21 cellular contexts compared by ENCODE assay signal in the genomic region with DNA sequence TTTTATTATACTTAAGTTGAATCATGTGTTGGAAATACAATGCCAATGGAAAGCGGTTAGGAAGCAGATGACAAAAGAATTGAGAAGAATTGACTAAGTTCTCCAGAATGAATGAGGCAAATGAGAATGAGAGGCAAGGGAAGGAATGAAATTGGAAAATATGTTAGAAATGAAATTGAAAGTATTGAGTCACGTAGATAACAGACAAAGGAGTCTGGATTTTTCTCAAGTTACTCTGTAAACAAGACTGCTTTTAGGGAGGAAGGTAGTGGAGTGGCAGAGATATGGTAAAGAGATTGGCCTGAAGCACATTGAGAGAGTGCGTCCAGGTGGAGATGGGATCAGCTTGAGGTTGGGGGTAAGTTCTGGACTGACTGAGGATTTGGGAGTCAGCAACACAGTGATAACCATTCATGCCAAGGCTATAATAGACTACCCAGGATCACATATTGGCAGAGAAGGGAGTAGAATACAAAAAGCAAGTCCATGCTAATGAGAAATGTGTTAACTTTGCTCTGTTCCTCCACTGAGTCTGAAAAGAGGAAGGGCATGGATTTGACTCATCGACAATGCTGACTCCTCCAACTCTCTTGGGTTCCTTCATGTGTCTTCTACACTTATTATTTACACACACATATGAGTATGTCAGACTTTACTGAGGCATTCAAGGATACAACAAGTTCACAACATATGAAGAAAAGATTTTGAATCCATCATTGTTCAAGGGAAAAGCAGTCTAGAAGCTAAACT.
DNase-seq lines count a peak whose midpoint lies in the region; ATAC-seq, FAIRE-seq and TF ChIP-seq lines count a peak whose summit lies in the region.
"Had no signal": no experiment of that assay in that cellular context is flagged by ENCODE, and none has a peak within 500 bp of the region (broad histone marks: within the 10 kb centered on the region; RNA-seq: fewer than 3 reads in every experiment).

No MANE protein-coding gene starts in this region.

- no peak for TF ChIP-seq RAD21 in A549 (conservative IDR thresholded peaks at IDR 0.05 in 1 of 2, IDR thresholded peaks at IDR 0.05 in 1 of 2)

- no peak for TF ChIP-seq EP300 in A549 (IDR thresholded peaks at IDR 0.05)

- H3K4me1 ChIP-seq in A549 (peaks cover 12% of the 10 kb centered on the region; the same call in 1 of the 3 replicates), mucosa of descending colon (ENCODE audit: low read depth) (no peaks in the 10 kb centered on the region)
- H3K4me1 ChIP-seq in naive thymus-derived CD4-positive, alpha-beta T cell (ENCODE audit: control insufficient read depth in 2 of 2, insufficient read depth in 2 of 2, low read length in 2 of 2): no peaks in the 10 kb centered on the region
- H3K4me1 ChIP-seq: right atrium auricular region had no signal

- H3K9me3 ChIP-seq in A549: no peaks in the 10 kb centered on the region
- H3K9me3 ChIP-seq in naive thymus-derived CD4-positive, alpha-beta T cell (ENCODE audit: control insufficient read depth in 2 of 3, low read length in 3 of 3): no peaks in the 10 kb centered on the region
- no peaks in the 10 kb centered on the region for H3K9me3 ChIP-seq in mucosa of descending colon
- H3K9me3 ChIP-seq: neutrophil, right atrium auricular region had no signal

- peak; percentile 7 for FAIRE-seq in A549 (lab: Jason Lieb, UNC)

- no peaks in the 10 kb centered on the region for H3K36me3 Mint-ChIP-seq in naive thymus-derived CD4-positive, alpha-beta T cell
- H3K36me3 Mint-ChIP-seq: activated naive CD4-positive, alpha-beta T cell treated with anti-CD3 and anti-CD28 coated beads, Interleukin-2, amount 50 U/mL, for 24 hours had no signal

- no peak overlapping the region for H3K4me3 ChIP-seq in A549
- no peak overlapping the region for H3K4me3 ChIP-seq in epithelial cell of esophagus (ENCODE audit: low read length)
- no peak overlapping the region for H3K4me3 ChIP-seq in naive thymus-derived CD4-positive, alpha-beta T cell (ENCODE audit: low read length)
- H3K4me3 ChIP-seq in mucosa of descending colon: no peak overlapping the region
- H3K4me3 ChIP-seq: right atrium auricular region had no signal

- no peak overlapping the region for H3K4me3 Mint-ChIP-seq in naive thymus-derived CD4-positive, alpha-beta T cell
- H3K4me3 Mint-ChIP-seq: activated CD8-positive, alpha-beta T cell treated with anti-CD3 and anti-CD28 coated beads, Interleukin-2, amount 10 ng/mL, durations not matched to agents 7 days and 5 days; activated naive CD4-positive, alpha-beta T cell treated with anti-CD3 and anti-CD28 coated beads, Interleukin-2, amount 50 U/mL, for 24 hours; CD4-positive, alpha-beta T cell; stimulated activated naive CD8-positive, alpha-beta T cell treated with anti-CD3 and anti-CD28 coated beads, Interleukin-15, amount 100 ng/mL, for 72 hours; T-helper 17 cell had no signal

- no peaks in the 10 kb centered on the region for H3K27me3 Mint-ChIP-seq in naive thymus-derived CD4-positive, alpha-beta T cell
- H3K27me3 Mint-ChIP-seq: activated naive CD4-positive, alpha-beta T cell treated with anti-CD3 and anti-CD28 coated beads, Interleukin-2, amount 50 U/mL, for 24 hours; CD4-positive, alpha-beta T cell; stimulated activated naive CD8-positive, alpha-beta T cell treated with anti-CD3 and anti-CD28 coated beads, Interleukin-15, amount 100 ng/mL, for 72 hours; T-helper 17 cell had no signal

- WGBS in A549 (ENCODE audit: missing lambda C conversion rate): 39% methylated on average over 4 of the region's 4 CpGs

- no peak for TF ChIP-seq CTCF in A549 (IDR thresholded peaks at IDR 0.05)
- no peak for TF ChIP-seq CTCF in epithelial cell of esophagus (IDR thresholded peaks at IDR 0.05; ENCODE audit: insufficient read depth, low read depth, low read length, missing control alignments)
- no peak for TF ChIP-seq CTCF in mucosa of descending colon (IDR thresholded peaks at IDR 0.05)

- no peak overlapping the region for H3K27ac Mint-ChIP-seq in naive thymus-derived CD4-positive, alpha-beta T cell
- H3K27ac Mint-ChIP-seq: activated CD8-positive, alpha-beta T cell treated with anti-CD3 and anti-CD28 coated beads, Interleukin-2, amount 10 ng/mL, durations not matched to agents 7 days and 5 days; activated naive CD4-positive, alpha-beta T cell treated with anti-CD3 and anti-CD28 coated beads, Interleukin-2, amount 50 U/mL, for 24 hours; CD4-positive, alpha-beta T cell; stimulated activated naive CD8-positive, alpha-beta T cell treated with anti-CD3 and anti-CD28 coated beads, Interleukin-15, amount 100 ng/mL, for 72 hours; T-helper 17 cell had no signal

- no peak overlapping the region for H3K27ac ChIP-seq in A549
- H3K27ac ChIP-seq in naive thymus-derived CD4-positive, alpha-beta T cell (ENCODE audit: low read depth, low read length): no peak overlapping the region
- H3K27ac ChIP-seq: neutrophil, right atrium auricular region, RWPE1 had no signal

- peaks cover 0 to 14% (median 4%) of the 10 kb centered on the region in 11 donors for H3K9me3 Mint-ChIP-seq in naive thymus-derived CD4-positive, alpha-beta T cell
- H3K9me3 Mint-ChIP-seq: activated naive CD4-positive, alpha-beta T cell treated with anti-CD3 and anti-CD28 coated beads, Interleukin-2, amount 50 U/mL, for 24 hours had no signal

- no peak for TF ChIP-seq POLR2A in A549 (IDR thresholded peaks at IDR 0.05; ENCODE audit: low read length)

- no peaks in the 10 kb centered on the region for H3K27me3 ChIP-seq in naive thymus-derived CD4-positive, alpha-beta T cell (ENCODE audit: control insufficient read depth in 2 of 2, insufficient read depth in 2 of 2, low read length in 2 of 2)
- H3K27me3 ChIP-seq: neutrophil, right atrium auricular region had no signal

- intact Hi-C loops in naive thymus-derived CD4-positive, alpha-beta T cell (cut with micrococcal nuclease): no loop called here
- intact Hi-C loops in mucosa of descending colon (cut with DNase I, micrococcal nuclease): no loop called here

- POLR2A ChIA-PET in A549 (lab: Yijun Ruan, JAX): no interaction called here
- POLR2A ChIA-PET in naive thymus-derived CD4-positive, alpha-beta T cell (lab: Charles Lee): interaction anchor here (0.5 kb wide), 1 partner anchor 24 kb away, joined by 3 read pairs; no protein-coding TSS in a partner anchor

- DNase-seq in A549 (ENCODE audit: low read depth in 1 of 2, low spot score in 1 of 2) (no peak), HPDE6-E6E7 (ENCODE audit: extremely low spot score) (peak; percentile 29), RPMI7951 (ENCODE audit: low read depth) (peak; percentile 35), epithelial cell of esophagus (ENCODE audit: low read depth) (peak; percentile 61), NCI-H187 (lab: John Stamatoyannopoulos, UW) (no peak), mucosa of descending colon (no peak)
- DNase-seq in stimulated activated CD4-positive, alpha-beta T cell treated with anti-CD3 and anti-CD28 coated beads, Interleukin-12 subunit alpha, Interleukin-12 subunit beta, amount 100 ng/mL, for 4 hours: no peak
- DNase-seq in naive thymus-derived CD4-positive, alpha-beta T cell: no peak
- DNase-seq: activated CD8-positive, alpha-beta T cell treated with anti-CD3 and anti-CD28 coated beads, Interleukin-2, amount 10 ng/mL, durations not matched to agents 7 days and 5 days; activated T-cell treated with anti-CD3 and anti-CD28 coated beads, Interleukin-2, amount 50 U/mL, for 48 hours; CD4-positive, alpha-beta T cell; effector CD4-positive, alpha-beta T cell; EL; HCEC 1CT; Karpas-422; stimulated activated naive CD8-positive, alpha-beta T cell treated with anti-CD3 and anti-CD28 coated beads, Interleukin-15, amount 100 ng/mL, for 72 hours; T-helper 17 cell had no signal

- peak overlapping the region; percentile 23; the same call in 2 of the 3 replicates for H3K4me2 ChIP-seq in A549

- CTCF ChIA-PET in A549 (lab: Yijun Ruan, JAX): interaction anchor here (1.6 kb wide), 1 partner anchor 1890 kb away, joined by 3 read pairs; no protein-coding TSS in a partner anchor
- CTCF ChIA-PET in naive thymus-derived CD4-positive, alpha-beta T cell (lab: Charles Lee): no interaction called here

- H3K36me3 ChIP-seq in naive thymus-derived CD4-positive, alpha-beta T cell (ENCODE audit: control insufficient read depth in 2 of 3, insufficient read depth in 3 of 3, low read length in 3 of 3): no peaks in the 10 kb centered on the region
- H3K36me3 ChIP-seq in mucosa of descending colon (ENCODE audit: low read depth): no peaks in the 10 kb centered on the region
- H3K36me3 ChIP-seq: neutrophil, right atrium auricular region had no signal

- H3K4me1 Mint-ChIP-seq in naive thymus-derived CD4-positive, alpha-beta T cell: no peaks in the 10 kb centered on the region
- H3K4me1 Mint-ChIP-seq: activated naive CD4-positive, alpha-beta T cell treated with anti-CD3 and anti-CD28 coated beads, Interleukin-2, amount 50 U/mL, for 24 hours; stimulated activated naive CD8-positive, alpha-beta T cell treated with anti-CD3 and anti-CD28 coated beads, Interleukin-15, amount 100 ng/mL, for 72 hours; T-helper 17 cell had no signal

- ATAC-seq in A549 (no peak), mucosa of descending colon (no peak)
- no peak for ATAC-seq in naive thymus-derived CD4-positive, alpha-beta T cell
- ATAC-seq: activated CD8-positive, alpha-beta T cell treated with anti-CD3 and anti-CD28 coated beads, Interleukin-2, amount 10 ng/mL, durations not matched to agents 7 days and 5 days; stimulated activated naive CD8-positive, alpha-beta T cell treated with anti-CD3 and anti-CD28 coated beads, Interleukin-15, amount 100 ng/mL, for 72 hours; T-helper 17 cell had no signal

TF ChIP-seq in A549, 52 proteins besides CTCF, POLR2A, EP300 and RAD21:
- TF ChIP-seq RNF2 (IDR thresholded peaks at IDR 0.05; ENCODE audit: borderline replicate concordance, low read depth): no peak
- no peak for TF ChIP-seq NPAS2 (CRISPR knock-in tag; IDR thresholded peaks at IDR 0.05; ENCODE audit: borderline replicate concordance)
- TF ChIP-seq CHD2 (IDR thresholded peaks at IDR 0.05; ENCODE audit: low read length, partially characterized antibody): no peak
- TF ChIP-seq EHMT2 (IDR thresholded peaks at IDR 0.05; ENCODE audit: low read depth): no peak
- TF ChIP-seq RARB (CRISPR knock-in tag; IDR thresholded peaks at IDR 0.05): no peak
- TF ChIP-seq JUN (IDR thresholded peaks at IDR 0.05): no peak
TF ChIP-seq in A549: peak in this region for 0.

Comparison
In these comparisons a context has a peak if more than half of its experiments do, and no peak if none do; other contexts are left out.
1. DNase-seq: peak in HPDE6-E6E7 (single experiment), RPMI7951 (single experiment) and epithelial cell of esophagus (single experiment); none in A549 (0 of 2), stimulated activated CD4-positive, alpha-beta T cell treated with anti-CD3 and anti-CD28 coated beads, Interleukin-12 subunit alpha, Interleukin-12 subunit beta, amount 100 ng/mL, for 4 hours (single experiment), NCI-H187 (0 of 2), naive thymus-derived CD4-positive, alpha-beta T cell (0 of 9) and mucosa of descending colon (0 of 3).